27 cellular contexts compared by ENCODE assay signal in the genomic region with DNA sequence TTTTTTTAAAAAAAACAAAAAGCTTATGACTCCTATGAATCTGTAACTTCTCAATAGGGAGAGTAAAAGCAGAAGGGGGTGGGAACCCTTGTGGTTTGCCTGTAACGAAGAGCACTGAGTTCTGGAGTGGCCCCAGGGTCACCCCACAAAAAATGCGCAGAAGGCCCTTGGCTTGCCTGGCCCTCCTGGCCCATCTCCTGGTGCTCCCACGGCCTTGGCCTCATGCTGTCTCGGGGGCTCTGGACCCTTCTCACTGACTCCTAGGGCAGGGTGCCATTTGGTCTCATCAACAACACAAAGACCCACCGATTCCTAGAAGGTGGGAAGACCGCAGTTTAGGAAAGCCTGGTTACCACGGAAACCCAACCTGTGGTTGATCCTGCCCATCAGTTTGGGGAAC. TPM values are rescaled to one million over a fixed set of nuclear protein-coding genes. Genes with fewer than 3 reads are reported as not detected.
"Had no signal": no experiment of that assay in that cellular context is flagged by ENCODE, and none has a peak within 500 bp of the region (broad histone marks: within the 10 kb centered on the region; RNA-seq: fewer than 3 reads in every experiment).

No MANE protein-coding gene starts in this region.

- H3K4me1 Mint-ChIP-seq: activated CD4-positive, alpha-beta T cell treated with anti-CD3 and anti-CD28 coated beads, Interleukin-2, amount 10 ng/mL, durations not matched to agents 24 days and 14 days; activated T-helper 17 cell treated with anti-CD3 and anti-CD28 coated beads, Interleukin-2, amount 50 U/mL, for 72 hours; brain had no signal

- DNase-seq: activated CD4-positive, alpha-beta T cell treated with anti-CD3 and anti-CD28 coated beads, Interleukin-2, amount 10 ng/mL, durations not matched to agents 24 days and 14 days; activated CD4-positive, alpha-beta T cell treated with anti-CD3 and anti-CD28 coated beads, Interleukin-2, amount 50 U/mL, for 4 hours; activated CD8-positive, alpha-beta T cell treated with anti-CD3 and anti-CD28 coated beads for 36 hours; activated naive CD4-positive, alpha-beta T cell; activated T-cell treated with anti-CD3 and anti-CD28 coated beads, Interleukin-2, amount 50 U/mL, for 1 hour; activated T-cell treated with anti-CD3 and anti-CD28 coated beads, Interleukin-2, amount 50 U/mL, for 72 hours; anterior cingulate cortex; IMR-90; Karpas-422; KBM-7; NCI-H1105; NCI-H1417 treated with DMSO at 0.1 percent for 48 hours; NCI-H187 treated with DMSO at 0.1 percent for 48 hours; NCI-H2081 treated with DMSO at 0.1 percent for 48 hours; NCI-H345; NCI-H524 treated with DMSO at 0.1 percent for 48 hours; RPMI8226; SHP77 treated with DMSO at 0.1 percent for 48 hours; SK-N-SH had no signal

- H3K36me3 Mint-ChIP-seq: activated naive CD4-positive, alpha-beta T cell treated with anti-CD3 and anti-CD28 coated beads, Interleukin-2, amount 50 U/mL, for 72 hours had no signal

- H3K4me3 Mint-ChIP-seq: activated CD4-positive, alpha-beta T cell treated with anti-CD3 and anti-CD28 coated beads, Interleukin-2, amount 10 ng/mL, durations not matched to agents 24 days and 14 days; activated CD8-positive, alpha-beta T cell treated with anti-CD3 and anti-CD28 coated beads for 36 hours; activated T-cell treated with anti-CD3 and anti-CD28 coated beads, Interleukin-2, amount 50 U/mL, for 72 hours; activated T-helper 17 cell treated with anti-CD3 and anti-CD28 coated beads, Interleukin-2, amount 50 U/mL, for 72 hours; brain; T-helper 1 cell treated with Interleukin-12 subunit alpha and Interleukin-12 subunit beta and Interleukin-4 antibody, amounts not matched to agents 30 μg/mL and 1 μg/mL, for 36 hours; T-helper 2 cell treated with Interferon-gamma antibody and Interleukin-4, amounts not matched to agents 5 μg/mL and 100 μg/mL, for 36 hours had no signal

- H3K9me3 Mint-ChIP-seq: activated CD4-positive, alpha-beta T cell treated with anti-CD3 and anti-CD28 coated beads, Interleukin-2, amount 10 ng/mL, durations not matched to agents 24 days and 14 days; activated CD8-positive, alpha-beta T cell treated with anti-CD3 and anti-CD28 coated beads for 36 hours; activated naive CD4-positive, alpha-beta T cell treated with anti-CD3 and anti-CD28 coated beads, Interleukin-2, amount 50 U/mL, for 72 hours; activated T-cell treated with anti-CD3 and anti-CD28 coated beads, Interleukin-2, amount 50 U/mL, for 72 hours; activated T-helper 17 cell treated with anti-CD3 and anti-CD28 coated beads, Interleukin-2, amount 50 U/mL, for 72 hours; brain; T-helper 1 cell treated with Interleukin-12 subunit alpha and Interleukin-12 subunit beta and Interleukin-4 antibody, amounts not matched to agents 30 μg/mL and 1 μg/mL, for 36 hours; T-helper 2 cell treated with Interferon-gamma antibody and Interleukin-4, amounts not matched to agents 5 μg/mL and 100 μg/mL, for 36 hours had no signal

- H3K27ac ChIP-seq: SJSA1 had no signal

- H3K27me3 Mint-ChIP-seq: brain had no signal

- H3K27ac Mint-ChIP-seq: activated CD4-positive, alpha-beta T cell treated with anti-CD3 and anti-CD28 coated beads, Interleukin-2, amount 10 ng/mL, durations not matched to agents 24 days and 14 days; activated CD8-positive, alpha-beta T cell treated with anti-CD3 and anti-CD28 coated beads for 36 hours; activated naive CD4-positive, alpha-beta T cell treated with anti-CD3 and anti-CD28 coated beads, Interleukin-2, amount 50 U/mL, for 72 hours; activated T-cell treated with anti-CD3 and anti-CD28 coated beads, Interleukin-2, amount 50 U/mL, for 72 hours; activated T-helper 17 cell treated with anti-CD3 and anti-CD28 coated beads, Interleukin-2, amount 50 U/mL, for 72 hours; T-helper 1 cell treated with Interleukin-12 subunit alpha and Interleukin-12 subunit beta and Interleukin-4 antibody, amounts not matched to agents 30 μg/mL and 1 μg/mL, for 36 hours; T-helper 2 cell treated with Interferon-gamma antibody and Interleukin-4, amounts not matched to agents 5 μg/mL and 100 μg/mL, for 36 hours had no signal

- H3K9me3 ChIP-seq: SJSA1, SK-N-SH had no signal

- H3K4me1 ChIP-seq: SJSA1 had no signal

- H3K4me3 ChIP-seq: SJSA1 had no signal

- FAIRE-seq: TTC549 had no signal

RNA-seq across cellular contexts. Expression of a gene that starts 40.8 kb away (rescaled TPM):
- total RNA-seq: activated CD8-positive, alpha-beta memory T cell treated with anti-CD3 and anti-CD28 coated beads for 36 hours; IMR-90; SJSA1 had no signal
